In the genomic region with DNA sequence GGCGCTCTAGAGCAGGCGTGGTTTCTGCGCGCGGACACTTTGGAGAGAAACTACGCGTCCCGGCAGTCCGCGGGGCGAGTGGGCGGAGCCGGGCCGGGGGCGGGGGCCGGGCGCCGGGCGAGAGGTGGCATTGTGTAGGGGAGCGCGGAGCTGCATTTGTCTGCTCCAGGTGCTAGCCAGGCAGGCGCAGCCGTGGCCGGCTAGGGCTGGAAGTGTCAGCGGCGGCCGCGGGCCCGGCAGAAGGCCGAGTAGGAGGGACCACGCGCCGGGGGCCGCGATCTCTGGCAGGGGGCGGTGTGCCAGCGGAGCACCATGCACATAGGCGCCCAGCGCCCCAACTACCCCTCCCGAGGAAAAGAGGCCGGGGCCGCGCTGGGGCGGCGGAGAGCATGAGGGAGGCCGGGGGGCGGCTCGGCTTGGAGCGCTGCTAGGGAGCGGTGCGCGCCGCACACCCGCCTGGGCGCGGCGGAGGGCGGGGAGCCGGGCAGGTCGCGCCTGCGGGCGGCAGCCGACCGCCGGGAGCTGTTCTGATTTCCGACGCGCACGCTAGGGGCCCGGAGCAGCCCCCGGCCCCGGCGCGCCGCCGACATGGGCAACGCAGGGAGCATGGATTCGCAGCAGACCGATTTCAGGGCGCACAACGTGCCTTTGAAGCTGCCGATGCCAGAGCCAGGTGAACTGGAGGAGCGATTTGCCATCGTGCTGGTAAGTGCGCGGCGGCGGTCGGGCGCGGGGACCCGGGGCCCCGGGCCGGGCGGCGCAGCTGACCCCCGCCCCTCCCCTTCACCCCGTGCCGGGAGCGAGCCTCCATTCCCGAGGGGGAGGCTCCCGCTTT, we compare ENCODE assay signal across 1 cellular context.
TF ChIP-seq lines count a peak whose summit lies in the region.

FMNL2 (plus strand) TSS at position 159 of the 835 bp plus-strand sequence.

TF ChIP-seq in SK-N-SH, 30 proteins besides CTCF, POLR2A, EP300 and RAD21 (continued from another document):
- TF ChIP-seq, protein P1, sequence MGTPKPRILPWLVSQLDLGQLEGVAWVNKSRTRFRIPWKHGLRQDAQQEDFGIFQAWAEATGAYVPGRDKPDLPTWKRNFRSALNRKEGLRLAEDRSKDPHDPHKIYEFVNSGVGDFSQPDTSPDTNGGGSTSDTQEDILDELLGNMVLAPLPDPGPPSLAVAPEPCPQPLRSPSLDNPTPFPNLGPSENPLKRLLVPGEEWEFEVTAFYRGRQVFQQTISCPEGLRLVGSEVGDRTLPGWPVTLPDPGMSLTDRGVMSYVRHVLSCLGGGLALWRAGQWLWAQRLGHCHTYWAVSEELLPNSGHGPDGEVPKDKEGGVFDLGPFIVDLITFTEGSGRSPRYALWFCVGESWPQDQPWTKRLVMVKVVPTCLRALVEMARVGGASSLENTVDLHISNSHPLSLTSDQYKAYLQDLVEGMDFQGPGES (IDR thresholded peaks at IDR 0.05; ENCODE audit: low read depth, low read length): no peak
- TF ChIP-seq MXI1 (IDR thresholded peaks at IDR 0.05; ENCODE audit: low read depth, low read length): peak; percentile 75
- peak; percentile 81 for TF ChIP-seq POLR2AphosphoS5 (IDR thresholded peaks at IDR 0.05; ENCODE audit: low read depth, low read length)
- TF ChIP-seq REST (IDR thresholded peaks at IDR 0.05; ENCODE audit: low read depth, low read length): no peak
- TF ChIP-seq, protein P2, sequence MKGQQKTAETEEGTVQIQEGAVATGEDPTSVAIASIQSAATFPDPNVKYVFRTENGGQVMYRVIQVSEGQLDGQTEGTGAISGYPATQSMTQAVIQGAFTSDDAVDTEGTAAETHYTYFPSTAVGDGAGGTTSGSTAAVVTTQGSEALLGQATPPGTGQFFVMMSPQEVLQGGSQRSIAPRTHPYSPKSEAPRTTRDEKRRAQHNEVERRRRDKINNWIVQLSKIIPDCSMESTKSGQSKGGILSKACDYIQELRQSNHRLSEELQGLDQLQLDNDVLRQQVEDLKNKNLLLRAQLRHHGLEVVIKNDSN (IDR thresholded peaks at IDR 0.05; ENCODE audit: borderline replicate concordance, low read depth): 0 out of 2 replicates have a peak, but pooled peaks have one; percentile 5
- TF ChIP-seq EZH2phosphoT487 (IDR thresholded peaks at IDR 0.05; ENCODE audit: borderline replicate concordance, low read depth): no peak
- TF ChIP-seq TEAD4 (IDR thresholded peaks at IDR 0.05; ENCODE audit: borderline replicate concordance, insufficient read depth): no peak
- no peak for TF ChIP-seq JUND (IDR thresholded peaks at IDR 0.05)
- no peak for TF ChIP-seq YY1 (IDR thresholded peaks at IDR 0.05; ENCODE audit: low read depth)
- TF ChIP-seq GATA2 (CRISPR knock-in tag; IDR thresholded peaks at IDR 0.05): no peak
- TF ChIP-seq SIN3A (IDR thresholded peaks at IDR 0.05; ENCODE audit: borderline replicate concordance, low read depth, low read length): peak; percentile 54; the same call in 1 of the 2 replicates
- TF ChIP-seq, protein P3, sequence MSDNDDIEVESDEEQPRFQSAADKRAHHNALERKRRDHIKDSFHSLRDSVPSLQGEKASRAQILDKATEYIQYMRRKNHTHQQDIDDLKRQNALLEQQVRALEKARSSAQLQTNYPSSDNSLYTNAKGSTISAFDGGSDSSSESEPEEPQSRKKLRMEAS (IDR thresholded peaks at IDR 0.05; ENCODE audit: low read depth): peak; percentile 57
- TF ChIP-seq RCOR1 (IDR thresholded peaks at IDR 0.05; ENCODE audit: low read length): no peak
- no peak for TF ChIP-seq ELF1 (IDR thresholded peaks at IDR 0.05)
- peak; percentile 93 for TF ChIP-seq TAF1 (IDR thresholded peaks at IDR 0.05; ENCODE audit: borderline replicate concordance, low read depth, low read length)
- TF ChIP-seq FOSL2 (IDR thresholded peaks at IDR 0.05; ENCODE audit: borderline replicate concordance, low read depth): no peak
- TF ChIP-seq, protein P4, sequence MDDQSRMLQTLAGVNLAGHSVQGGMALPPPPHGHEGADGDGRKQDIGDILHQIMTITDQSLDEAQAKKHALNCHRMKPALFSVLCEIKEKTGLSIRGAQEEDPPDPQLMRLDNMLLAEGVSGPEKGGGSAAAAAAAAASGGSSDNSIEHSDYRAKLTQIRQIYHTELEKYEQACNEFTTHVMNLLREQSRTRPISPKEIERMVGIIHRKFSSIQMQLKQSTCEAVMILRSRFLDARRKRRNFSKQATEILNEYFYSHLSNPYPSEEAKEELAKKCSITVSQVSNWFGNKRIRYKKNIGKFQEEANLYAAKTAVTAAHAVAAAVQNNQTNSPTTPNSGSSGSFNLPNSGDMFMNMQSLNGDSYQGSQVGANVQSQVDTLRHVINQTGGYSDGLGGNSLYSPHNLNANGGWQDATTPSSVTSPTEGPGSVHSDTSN (IDR thresholded peaks at IDR 0.05): peak; percentile 30
- no peak for TF ChIP-seq CHD2 (IDR thresholded peaks at IDR 0.05; ENCODE audit: low read length, partially characterized antibody)
TF ChIP-seq in SK-N-SH: peak in this region for 8.
